Comparison of ENCODE assay signal across 8 cellular contexts in genomic region chr16:74297296-74297665, GRCh38. TPM values are rescaled to one million over a fixed set of nuclear protein-coding genes. Genes with fewer than 3 reads are reported as not detected.
DNase-seq lines count a peak whose midpoint lies in the region; ATAC-seq, FAIRE-seq and TF ChIP-seq lines count a peak whose summit lies in the region.

No MANE protein-coding gene starts in this region.

- H3K79me2 ChIP-seq in OCI-LY7 (ENCODE audit: insufficient read depth, low read depth, low read length), result peaks cover 59% of the 10 kb centered on the region

- H3K4me2 ChIP-seq in OCI-LY7 (ENCODE audit: low read length), result peak overlapping the region; percentile 99

- no peaks in the 10 kb centered on the region for H3K27me3 Mint-ChIP-seq in activated naive CD8-positive, alpha-beta T cell treated with anti-CD3 and anti-CD28 coated beads, Interleukin-2, amount 10 ng/mL, durations not matched to agents 7 days and 5 days

- H2AFZ ChIP-seq in OCI-LY7 (ENCODE audit: low read length), result peak overlapping the region; percentile 56; the same call in 1 of the 2 replicates

- WGBS in iPS DF 6.9 (ENCODE audit: insufficient coverage, insufficient read length), result no CpG with 5 or more reads among the region's 16 CpGs
- 0 to 1% (median 1%) methylated on average over 16 of the region's 16 CpGs for WGBS in spleen, 5 donors

- no peak for TF ChIP-seq POLR2A in spleen (IDR thresholded peaks at IDR 0.05)

- no peaks in the 10 kb centered on the region for H3K9me2 ChIP-seq in OCI-LY7 (ENCODE audit: insufficient read depth, low read length)

- H3K9me3 ChIP-seq in OCI-LY7 (ENCODE audit: low read length) (no peaks in the 10 kb centered on the region), iPS DF 6.9 (ENCODE audit: control insufficient read depth, insufficient read depth, low read length) (no peaks in the 10 kb centered on the region), spleen (no peaks in the 10 kb centered on the region)

- H3K4me3 ChIP-seq in OCI-LY7 (ENCODE audit: low read depth, low read length, poor library complexity, severe bottlenecking), result peak overlapping the region; percentile 92
- H3K4me3 ChIP-seq in iPS DF 6.9 (ENCODE audit: low read length), result peak overlapping the region; percentile 86
- peak overlapping the region; percentile 75 to 99 (median 92) for H3K4me3 ChIP-seq in spleen

- H3K27ac ChIP-seq in OCI-LY7 (ENCODE audit: low read depth, low read length, poor library complexity, severe bottlenecking) (peak overlapping the region; percentile 82), iPS DF 6.9 (ENCODE audit: low read length) (no peak overlapping the region), spleen (peak overlapping the region; percentile 87 to 98 (median 96))

- CTCF ChIA-PET in OCI-LY7 (lab: Charles Lee; ENCODE audit: unreplicated experiment), result no interaction called here

- DNase-seq in DMS114 treated with DMSO at 0.1 percent for 48 hours (lab: John Stamatoyannopoulos, UW; ENCODE audit: unreplicated experiment) (peak; percentile 15), H4 (ENCODE audit: low spot score) (peak; percentile 15), OCI-LY7 (ENCODE audit: low spot score) (peak; percentile 50), iPS DF 6.9 (ENCODE audit: low read depth, low spot score) (no peak), spleen (no peak), glomerular visceral epithelial cell (ENCODE audit: extremely low spot score) (no peak), D721Med (ENCODE audit: insufficient read length, low spot score) (no peak)
- DNase-seq in activated naive CD8-positive, alpha-beta T cell treated with anti-CD3 and anti-CD28 coated beads, Interleukin-2, amount 10 ng/mL, durations not matched to agents 7 days and 5 days, result peak; percentile 47

- POLR2A ChIA-PET in OCI-LY7 (lab: Charles Lee), result interaction anchor here (0.7 to 2.0 kb wide), 6 partner anchors 10 to 403 kb away, joined by 3 to 15 read pairs (median 3); partner anchors contain the start of gene MLKL
- POLR2A ChIA-PET in activated naive CD8-positive, alpha-beta T cell treated with anti-CD3 and anti-CD28 coated beads, Interleukin-2, amount 10 ng/mL, durations not matched to agents 7 days and 5 days (lab: Charles Lee), result interaction anchor here (0.5 to 2.4 kb wide), 11 partner anchors 8 to 1136 kb away, joined by 3 to 10 read pairs (median 4); partner anchors contain the start of genes CFDP1, MLKL and RFWD3

- peak overlapping the region; percentile 94 for H3K4me3 Mint-ChIP-seq in activated naive CD8-positive, alpha-beta T cell treated with anti-CD3 and anti-CD28 coated beads, Interleukin-2, amount 10 ng/mL, durations not matched to agents 7 days and 5 days

- no peaks in the 10 kb centered on the region for H3K27me3 ChIP-seq in iPS DF 6.9 (ENCODE audit: control insufficient read depth, insufficient read depth, low read length)
- H3K27me3 ChIP-seq in spleen (replicated peaks in 1 of 7), result no peaks in the 10 kb centered on the region

- H3K4me1 ChIP-seq in OCI-LY7 (ENCODE audit: insufficient read depth, low read length, poor library complexity, severe bottlenecking), result peaks cover 30% of the 10 kb centered on the region
- H3K4me1 ChIP-seq in iPS DF 6.9 (ENCODE audit: control insufficient read depth, insufficient read depth, low read length), result no peaks in the 10 kb centered on the region
- H3K4me1 ChIP-seq in spleen, result peaks cover 18 to 59% (median 39%) of the 10 kb centered on the region in 6 donors

- peak overlapping the region; percentile 100 for H3K27ac Mint-ChIP-seq in activated naive CD8-positive, alpha-beta T cell treated with anti-CD3 and anti-CD28 coated beads, Interleukin-2, amount 10 ng/mL, durations not matched to agents 7 days and 5 days

- H3K4me1 Mint-ChIP-seq in activated naive CD8-positive, alpha-beta T cell treated with anti-CD3 and anti-CD28 coated beads, Interleukin-2, amount 10 ng/mL, durations not matched to agents 7 days and 5 days, result peaks cover 25% of the 10 kb centered on the region

- BruUV-seq in OCI-LY7 (replicated peaks; lab: Mats Ljungman, UMichigan), result no TSS peak

- H3K9me3 Mint-ChIP-seq in activated naive CD8-positive, alpha-beta T cell treated with anti-CD3 and anti-CD28 coated beads, Interleukin-2, amount 10 ng/mL, durations not matched to agents 7 days and 5 days, result no peaks in the 10 kb centered on the region

- intact Hi-C loops in OCI-LY7 (cut with micrococcal nuclease; ENCODE audit: unreplicated experiment), result no loop called here
- intact Hi-C loops in spleen (cut with DNase I; ENCODE audit: low total_unique reads), result no loop called here

- no peak for TF ChIP-seq CTCF in OCI-LY7 (conservative IDR thresholded peaks at IDR 0.05; ENCODE audit: low read length)
- TF ChIP-seq CTCF in spleen (IDR thresholded peaks at IDR 0.05 in 8 of 11, conservative IDR thresholded peaks at IDR 0.05 in 3 of 11), result no peak
- no peak for TF ChIP-seq CTCF in D721Med (IDR thresholded peaks at IDR 0.05; ENCODE audit: insufficient read depth, missing control alignments)

- H4K20me1 ChIP-seq in OCI-LY7 (ENCODE audit: insufficient read depth, low read length), result peaks cover 28% of the 10 kb centered on the region

- H3K36me3 ChIP-seq in OCI-LY7 (ENCODE audit: insufficient read depth, low read length) (peaks cover 67% of the 10 kb centered on the region), iPS DF 6.9 (ENCODE audit: control insufficient read depth, insufficient read depth, low read length) (peaks cover 8% of the 10 kb centered on the region; the same call in 1 of the 2 replicates), spleen (peaks cover 0 to 43% (median 31%) of the 10 kb centered on the region in 6 donors)

- ATAC-seq in activated naive CD8-positive, alpha-beta T cell treated with anti-CD3 and anti-CD28 coated beads, Interleukin-2, amount 10 ng/mL, durations not matched to agents 7 days and 5 days (ENCODE audit: low read depth), result peak; percentile 23

- FAIRE-seq in D721Med (lab: Jason Lieb, UNC), result no peak

- peaks cover 17% of the 10 kb centered on the region for H3K36me3 Mint-ChIP-seq in activated naive CD8-positive, alpha-beta T cell treated with anti-CD3 and anti-CD28 coated beads, Interleukin-2, amount 10 ng/mL, durations not matched to agents 7 days and 5 days

RNA-seq across cellular contexts. Expression of gene PSMD7, which starts 0.7 kb away (rescaled TPM):
- total RNA-seq in H4 (2014; rRNA removed; shearing (Covaris generic)), result 95.7 and 161 TPM in 2 replicates
- total RNA-seq in OCI-LY7 (2014; rRNA removed; shearing (Covaris generic)), result 66.3 and 80.6 TPM in 2 replicates
- total RNA-seq in OCI-LY7 (2022) (137 and 144 TPM in 2 replicates), spleen (10 to 100 TPM; 41.2 to 61.1 (median 58.6) TPM)
- total RNA-seq in activated naive CD8-positive, alpha-beta T cell treated with anti-CD3 and anti-CD28 coated beads, Interleukin-2, amount 10 ng/mL, durations not matched to agents 7 days and 5 days, result 10 to 100 TPM; 79.9 to 82.3 TPM
- 10 to 100 TPM; 40.5 to 50.6 (median 42.9) TPM for polyA plus RNA-seq in spleen

Comparison
In these comparisons a context has a peak if more than half of its experiments do, and no peak if none do; other contexts are left out.
1. DNase-seq: peak in DMS114 treated with DMSO at 0.1 percent for 48 hours (single experiment), H4 (single experiment), OCI-LY7 (single experiment) and activated naive CD8-positive, alpha-beta T cell treated with anti-CD3 and anti-CD28 coated beads, Interleukin-2, amount 10 ng/mL, durations not matched to agents 7 days and 5 days (single experiment); none in iPS DF 6.9 (single experiment), spleen (single experiment), glomerular visceral epithelial cell (single experiment) and D721Med (single experiment).
2. Peak in every context shown above with its lines, with median percentiles within 50 percentile points of each other: H3K4me3 ChIP-seq.